Comparison of ENCODE assay signal across 2 cellular contexts in genomic region chr18:75341267-75341666, GRCh38.
TF ChIP-seq lines count a peak whose summit lies in the region.

No MANE protein-coding gene starts in this region.

TF ChIP-seq in IMR-90, 13 proteins besides CTCF, POLR2A, EP300 and RAD21:
- no peak for TF ChIP-seq ELK1 (IDR thresholded peaks at IDR 0.05; ENCODE audit: borderline replicate concordance, low read depth, low read length)
- TF ChIP-seq CEBPB (IDR thresholded peaks at IDR 0.05; ENCODE audit: low read depth, low read length): peak; percentile 45
TF ChIP-seq in IMR-90: peak in this region for 1.

TF ChIP-seq in GM23338, 12 proteins besides CTCF, POLR2A, EP300 and RAD21 (continued from another document):
- TF ChIP-seq ZNF462 (CRISPR knock-in tag; IDR thresholded peaks at IDR 0.05) (no peak), ETS1 (IDR thresholded peaks at IDR 0.05) (no peak), JUNB (IDR thresholded peaks at IDR 0.05; ENCODE audit: unreplicated experiment) (no peak), NANOG (IDR thresholded peaks at IDR 0.05; ENCODE audit: borderline replicate concordance) (no peak), EZH2 (IDR thresholded peaks at IDR 0.05; ENCODE audit: low read depth, unreplicated experiment) (no peak), REST (IDR thresholded peaks at IDR 0.05; ENCODE audit: unreplicated experiment) (no peak), ZNF331 (CRISPR knock-in tag; IDR thresholded peaks at IDR 0.05; ENCODE audit: low read depth) (no peak), EZH2phosphoT487 (IDR thresholded peaks at IDR 0.05; ENCODE audit: unreplicated experiment) (no peak), CREB1 (CRISPR knock-in tag; IDR thresholded peaks at IDR 0.05; ENCODE audit: low read depth) (no peak)
